ENCODE assay signal across 1 cellular context in the genomic region with DNA sequence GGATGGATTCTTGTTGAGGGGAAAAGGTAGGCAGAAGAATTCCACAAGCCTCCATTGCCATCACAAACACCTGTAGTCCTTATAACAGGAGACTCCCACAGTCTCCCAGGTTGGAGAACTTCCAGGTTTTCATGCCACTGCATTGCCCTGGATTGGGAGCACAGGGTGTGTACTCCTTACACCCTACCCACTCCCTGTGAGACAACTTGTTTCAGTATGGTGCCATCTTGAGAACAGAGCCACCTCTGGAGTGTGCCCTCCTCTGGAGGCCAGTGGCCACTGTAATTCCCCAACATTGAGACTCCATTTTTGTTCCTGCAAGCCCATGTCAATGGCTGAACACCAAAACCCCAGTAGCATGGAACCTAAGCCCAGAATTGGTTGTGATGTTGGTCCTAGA.
TF ChIP-seq lines count a peak whose summit lies in the region.

No MANE protein-coding gene starts in this region.

TF ChIP-seq in H1, 55 proteins besides CTCF, POLR2A, EP300 and RAD21:
- TF ChIP-seq BRCA1 (IDR thresholded peaks at IDR 0.05; ENCODE audit: low read depth, low read length) = no peak
- TF ChIP-seq PHF8 (conservative IDR thresholded peaks at IDR 0.05; ENCODE audit: low read depth, low read length) = no peak
- no peak for TF ChIP-seq SIN3A (conservative IDR thresholded peaks at IDR 0.05 in 1 of 2, IDR thresholded peaks at IDR 0.05 in 1 of 2; ENCODE audit: low read depth in 1 of 2, low read length in 2 of 2)
- no peak for TF ChIP-seq HDAC6 (IDR thresholded peaks at IDR 0.05; ENCODE audit: low read depth, low read length)
- TF ChIP-seq CTBP2 (IDR thresholded peaks at IDR 0.05; ENCODE audit: borderline replicate concordance, insufficient read depth, insufficient read length, low read length) = no peak
- TF ChIP-seq CHD1 (IDR thresholded peaks at IDR 0.05; ENCODE audit: low read depth, low read length) = no peak
- TF ChIP-seq SP1 (IDR thresholded peaks at IDR 0.05; ENCODE audit: low read depth, low read length) = no peak
- TF ChIP-seq SUZ12 (IDR thresholded peaks at IDR 0.05; ENCODE audit: low read length) = no peak
- TF ChIP-seq KDM1A (IDR thresholded peaks at IDR 0.05; ENCODE audit: borderline replicate concordance, low read length) = no peak
- no peak for TF ChIP-seq NRF1 (IDR thresholded peaks at IDR 0.05; ENCODE audit: low read depth, low read length)
- no peak for TF ChIP-seq TBP (IDR thresholded peaks at IDR 0.05; ENCODE audit: low read depth, low read length)
- TF ChIP-seq SAP30 (IDR thresholded peaks at IDR 0.05; ENCODE audit: insufficient read depth, insufficient replicate concordance, low read length) = no peak
- TF ChIP-seq, protein P1, sequence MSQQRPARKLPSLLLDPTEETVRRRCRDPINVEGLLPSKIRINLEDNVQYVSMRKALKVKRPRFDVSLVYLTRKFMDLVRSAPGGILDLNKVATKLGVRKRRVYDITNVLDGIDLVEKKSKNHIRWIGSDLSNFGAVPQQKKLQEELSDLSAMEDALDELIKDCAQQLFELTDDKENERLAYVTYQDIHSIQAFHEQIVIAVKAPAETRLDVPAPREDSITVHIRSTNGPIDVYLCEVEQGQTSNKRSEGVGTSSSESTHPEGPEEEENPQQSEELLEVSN (IDR thresholded peaks at IDR 0.05) = no peak
- no peak for TF ChIP-seq CBX5 (IDR thresholded peaks at IDR 0.05; ENCODE audit: low read depth, low read length)
- no peak for TF ChIP-seq MAX (IDR thresholded peaks at IDR 0.05)
- TF ChIP-seq SP4 (IDR thresholded peaks at IDR 0.05; ENCODE audit: low read length) = no peak
- no peak for TF ChIP-seq RFX5 (IDR thresholded peaks at IDR 0.05; ENCODE audit: borderline replicate concordance, low read depth, low read length)
- TF ChIP-seq KDM5A (IDR thresholded peaks at IDR 0.05; ENCODE audit: low read length) = no peak
- TF ChIP-seq, protein P2, sequence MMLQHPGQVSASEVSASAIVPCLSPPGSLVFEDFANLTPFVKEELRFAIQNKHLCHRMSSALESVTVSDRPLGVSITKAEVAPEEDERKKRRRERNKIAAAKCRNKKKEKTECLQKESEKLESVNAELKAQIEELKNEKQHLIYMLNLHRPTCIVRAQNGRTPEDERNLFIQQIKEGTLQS (IDR thresholded peaks at IDR 0.05; ENCODE audit: insufficient read depth, low read depth, low read length) = no peak
- TF ChIP-seq CHD7 (IDR thresholded peaks at IDR 0.05; ENCODE audit: insufficient replicate concordance, low read length) = no peak
